Comparison of ENCODE assay signal across 29 cellular contexts in the genomic region with DNA sequence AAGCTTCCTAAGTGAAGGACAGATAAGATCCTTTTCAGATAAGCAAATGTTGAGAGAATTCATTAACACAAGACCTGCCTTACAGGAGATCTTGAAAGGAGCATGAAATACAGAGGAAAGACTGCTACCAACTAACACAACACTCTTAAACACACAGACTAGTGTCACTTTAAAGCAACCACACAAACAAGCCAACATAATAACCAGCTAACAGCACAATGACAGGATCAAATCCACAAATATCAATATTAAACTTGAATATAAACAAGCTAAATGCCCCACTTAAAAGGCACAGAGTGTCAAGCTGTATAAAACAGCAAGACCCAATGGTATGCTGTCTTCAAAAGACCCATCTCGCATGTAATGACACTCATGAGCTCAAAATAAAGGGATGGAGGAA.
"Had no signal": no experiment of that assay in that cellular context is flagged by ENCODE, and none has a peak within 500 bp of the region (broad histone marks: within the 10 kb centered on the region; RNA-seq: fewer than 3 reads in every experiment).

No MANE protein-coding gene starts in this region.

- H3K4me3 ChIP-seq: adrenal gland, ascending aorta, body of pancreas, breast epithelium, cardiac muscle cell had no signal

- DNase-seq: activated effector memory CD4-positive, alpha-beta T cell treated with anti-CD3 and anti-CD28 coated beads, Interleukin-2, amount 50 U/mL, for 16 hours; activated effector memory CD4-positive, alpha-beta T cell treated with Interleukin-2 at 50 U/mL for 16 hours; activated gamma-delta T cell; activated gamma-delta T cell treated with Interleukin-2 at 50 U/mL for 16 hours; activated naive CD4-positive, alpha-beta T cell; activated naive CD4-positive, alpha-beta T cell treated with anti-CD3 and anti-CD28 coated beads for 36 hours; activated naive CD4-positive, alpha-beta T cell treated with anti-CD3 and anti-CD28 coated beads, Interleukin-2, amount 10 ng/mL, durations not matched to agents 7 days and 5 days; activated naive CD4-positive, alpha-beta T cell treated with anti-CD3 and anti-CD28 coated beads, Interleukin-2, amount 50 U/mL, for 16 hours; activated naive CD4-positive, alpha-beta T cell treated with Interleukin-2 at 50 U/mL for 16 hours; activated naive CD8-positive, alpha-beta T cell treated with anti-CD3 and anti-CD28 coated beads for 36 hours; activated naive CD8-positive, alpha-beta T cell treated with anti-CD3 and anti-CD28 coated beads, Interleukin-2, amount 10 ng/mL, durations not matched to agents 7 days and 5 days; activated naive CD8-positive, alpha-beta T cell treated with anti-CD3 and anti-CD28 coated beads, Interleukin-2, amount 50 U/mL, for 24 hours; activated T-cell treated with anti-CD3 and anti-CD28 coated beads, Interleukin-2, amount 50 U/mL, for 24 hours; activated T-cell treated with anti-CD3 and anti-CD28 coated beads, Interleukin-2, amount 50 U/mL, for 4 hours; activated T-cell treated with anti-CD3 and anti-CD28 coated beads, Interleukin-2, amount 50 U/mL, for 48 hours; activated T-cell treated with anti-CD3 and anti-CD28 coated beads, Interleukin-2, amount 50 U/mL, for 72 hours; adrenal gland; amniotic stem cell; amygdala; anterior cingulate cortex; aorta; body of pancreas; brain microvascular endothelial cell; caudate nucleus; central memory CD4-positive, alpha-beta T cell; cerebellar nuclear complex had no signal

- H3K9me3 ChIP-seq: adrenal gland, ascending aorta had no signal

- H3K4me1 ChIP-seq: adrenal gland, ascending aorta, body of pancreas, breast epithelium had no signal

- H3K27ac ChIP-seq: adrenal gland, ascending aorta, body of pancreas, brain microvascular endothelial cell, breast epithelium, cardiac muscle cell had no signal

- H3K36me3 ChIP-seq: adrenal gland, ascending aorta, brain microvascular endothelial cell, breast epithelium, cardiac muscle cell had no signal
